In genomic region chr11:2554338-2555240, GRCh38 we compare ENCODE assay signal across 1 cellular context.
TF ChIP-seq lines count a peak whose summit lies in the region.

No MANE protein-coding gene starts in this region.

TF ChIP-seq in WTC11, 78 proteins besides CTCF, POLR2A, EP300 and RAD21 (continued from another document):
- TF ChIP-seq, protein P1, sequence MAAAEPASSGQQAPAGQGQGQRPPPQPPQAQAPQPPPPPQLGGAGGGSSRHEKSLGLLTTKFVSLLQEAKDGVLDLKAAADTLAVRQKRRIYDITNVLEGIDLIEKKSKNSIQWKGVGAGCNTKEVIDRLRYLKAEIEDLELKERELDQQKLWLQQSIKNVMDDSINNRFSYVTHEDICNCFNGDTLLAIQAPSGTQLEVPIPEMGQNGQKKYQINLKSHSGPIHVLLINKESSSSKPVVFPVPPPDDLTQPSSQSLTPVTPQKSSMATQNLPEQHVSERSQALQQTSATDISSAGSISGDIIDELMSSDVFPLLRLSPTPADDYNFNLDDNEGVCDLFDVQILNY (CRISPR knock-in tag; IDR thresholded peaks at IDR 0.05): no peak
- TF ChIP-seq RORB (CRISPR knock-in tag; IDR thresholded peaks at IDR 0.05) (no peak), AFF4 (CRISPR knock-in tag; IDR thresholded peaks at IDR 0.05; ENCODE audit: borderline replicate concordance) (no peak), FOXP1 (CRISPR knock-in tag; IDR thresholded peaks at IDR 0.05; ENCODE audit: borderline replicate concordance) (no peak), MXD4 (CRISPR knock-in tag; IDR thresholded peaks at IDR 0.05; ENCODE audit: borderline replicate concordance) (no peak), ZSCAN18 (CRISPR knock-in tag; IDR thresholded peaks at IDR 0.05) (no peak)
- TF ChIP-seq, protein P2, sequence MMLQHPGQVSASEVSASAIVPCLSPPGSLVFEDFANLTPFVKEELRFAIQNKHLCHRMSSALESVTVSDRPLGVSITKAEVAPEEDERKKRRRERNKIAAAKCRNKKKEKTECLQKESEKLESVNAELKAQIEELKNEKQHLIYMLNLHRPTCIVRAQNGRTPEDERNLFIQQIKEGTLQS (CRISPR knock-in tag; conservative IDR thresholded peaks at IDR 0.05): no peak
